8 cellular contexts compared by ENCODE assay signal in genomic region chr3:139629033-139629432, GRCh38. TPM values are rescaled to one million over a fixed set of nuclear protein-coding genes. Genes with fewer than 3 reads are reported as not detected.
DNase-seq lines count a peak whose midpoint lies in the region; ATAC-seq and TF ChIP-seq lines count a peak whose summit lies in the region.

No MANE protein-coding gene starts in this region.

- peak; percentile 55 for ATAC-seq in GM18868 (IDR thresholded peaks at IDR 0.05; ENCODE audit: unreplicated experiment)
- ATAC-seq in activated naive CD8-positive, alpha-beta T cell treated with anti-CD3 and anti-CD28 coated beads, Interleukin-2, amount 50 U/mL, for 24 hours: peak; percentile 69
- peak; percentile 36 for ATAC-seq in stimulated activated naive CD8-positive, alpha-beta T cell treated with anti-CD3 and anti-CD28 coated beads, Interleukin-15, Interleukin-2, amounts not matched to agents 100 U/mL and 50 U/mL, for 24 hours
- ATAC-seq in GM18502 (IDR thresholded peaks at IDR 0.05; ENCODE audit: poor library complexity, unreplicated experiment): no peak

- H3K36me3 Mint-ChIP-seq in activated naive CD8-positive, alpha-beta T cell treated with anti-CD3 and anti-CD28 coated beads, Interleukin-2, amount 50 U/mL, for 24 hours (ENCODE audit: low read depth): peaks cover 4% of the 10 kb centered on the region

- H3K4me1 Mint-ChIP-seq in activated naive CD8-positive, alpha-beta T cell treated with anti-CD3 and anti-CD28 coated beads, Interleukin-2, amount 50 U/mL, for 24 hours: no peaks in the 10 kb centered on the region

- 66 to 69% methylated on average over 3 of the region's 3 CpGs for WGBS in lower leg skin, 2 donors

- H3K9me3 Mint-ChIP-seq in activated naive CD8-positive, alpha-beta T cell treated with anti-CD3 and anti-CD28 coated beads, Interleukin-2, amount 50 U/mL, for 24 hours: no peaks in the 10 kb centered on the region

- no peak overlapping the region for H3K4me3 Mint-ChIP-seq in activated naive CD8-positive, alpha-beta T cell treated with anti-CD3 and anti-CD28 coated beads, Interleukin-2, amount 50 U/mL, for 24 hours

- TF ChIP-seq POLR2A in lower leg skin (IDR thresholded peaks at IDR 0.05): no peak

- intact Hi-C loops in lower leg skin (cut with DNase I; ENCODE audit: low total_unique reads): no loop called here

- no peak overlapping the region for H3K4me3 ChIP-seq in lower leg skin (ENCODE audit: low read depth, poor library complexity, severe bottlenecking)

- DNase-seq in CD1c-positive myeloid dendritic cell (ENCODE audit: extremely low spot score): peak; percentile 30
- DNase-seq in HPDE6-E6E7 (ENCODE audit: extremely low spot score): peak; percentile 78
- peak; percentile 2 for DNase-seq in activated naive CD8-positive, alpha-beta T cell treated with anti-CD3 and anti-CD28 coated beads, Interleukin-2, amount 50 U/mL, for 24 hours
- peak; percentile 6 for DNase-seq in stimulated activated naive CD8-positive, alpha-beta T cell treated with anti-CD3 and anti-CD28 coated beads, Interleukin-15, Interleukin-2, amounts not matched to agents 100 U/mL and 50 U/mL, for 24 hours
- DNase-seq in lower leg skin (ENCODE audit: low spot score in 2 of 2): no peak
- no peak for DNase-seq in ureter (ENCODE audit: low spot score)

- no peaks in the 10 kb centered on the region for H3K27me3 Mint-ChIP-seq in activated naive CD8-positive, alpha-beta T cell treated with anti-CD3 and anti-CD28 coated beads, Interleukin-2, amount 50 U/mL, for 24 hours

- no peak overlapping the region for H3K27ac Mint-ChIP-seq in activated naive CD8-positive, alpha-beta T cell treated with anti-CD3 and anti-CD28 coated beads, Interleukin-2, amount 50 U/mL, for 24 hours

- no peak for TF ChIP-seq CTCF in lower leg skin (IDR thresholded peaks at IDR 0.05)

RNA-seq across cellular contexts. Expression of gene NMNAT3, which starts 48.7 kb away (rescaled TPM):
- total RNA-seq in lower leg skin (10 to 100 TPM; 33.6 to 41.9 (median 37.5) TPM), ureter (9.4 TPM)

Comparison
In these comparisons a context has a peak if more than half of its experiments do, and no peak if none do; other contexts are left out.
1. DNase-seq: peak in CD1c-positive myeloid dendritic cell (single experiment), HPDE6-E6E7 (single experiment), activated naive CD8-positive, alpha-beta T cell treated with anti-CD3 and anti-CD28 coated beads, Interleukin-2, amount 50 U/mL, for 24 hours (single experiment) and stimulated activated naive CD8-positive, alpha-beta T cell treated with anti-CD3 and anti-CD28 coated beads, Interleukin-15, Interleukin-2, amounts not matched to agents 100 U/mL and 50 U/mL, for 24 hours (single experiment); none in lower leg skin (0 of 2) and ureter (single experiment).